9 cellular contexts compared by ENCODE assay signal in genomic region chr11:8963569-8964323, GRCh38. TPM values are rescaled to one million over a fixed set of nuclear protein-coding genes. Genes with fewer than 3 reads are reported as not detected.
A peak's percentile ranks its signal among the peaks of the same experiment; 100 is the strongest.
DNase-seq lines count a peak whose midpoint lies in the region; ATAC-seq and TF ChIP-seq lines count a peak whose summit lies in the region.
"Had no signal": no experiment of that assay in that cellular context is flagged by ENCODE, and none has a peak within 500 bp of the region (broad histone marks: within the 10 kb centered on the region; RNA-seq: fewer than 3 reads in every experiment).

No MANE protein-coding gene starts in this region.

- H3K27me3 ChIP-seq in dorsolateral prefrontal cortex = no peaks in the 10 kb centered on the region

- intact Hi-C loops in dorsolateral prefrontal cortex (cut with DNase I) = loop anchor here (5.0 to 10.0 kb wide), 4 partner anchors 171 to 421 kb away; partner anchors contain the start of genes IPO7 (in 1 of the 2), RPL27A (in 1 of the 2) and TRIM66 (in 1 of the 2)

- peak overlapping the region; percentile 56 to 97 (median 91) for H3K27ac ChIP-seq in dorsolateral prefrontal cortex

- peak; percentile 63 to 73 for DNase-seq in AML-193 (lab: John Stamatoyannopoulos, UW)
- DNase-seq in NCI-H446 treated with DMSO at 0.1 percent for 48 hours (lab: John Stamatoyannopoulos, UW) = peak; percentile 47
- DNase-seq in activated CD4-positive, alpha-beta T cell treated with anti-CD3 and anti-CD28 coated beads, Interleukin-2, amount 50 U/mL, for 48 hours = peak; percentile 80 to 87
- peak in 7 of 10 donors; percentile 69 to 87 (median 79) for DNase-seq in dorsolateral prefrontal cortex
- no peak for DNase-seq in memory B cell (ENCODE audit: low spot score in 2 of 2)
- DNase-seq in stimulated activated CD8-positive, alpha-beta memory T cell treated with anti-CD3 and anti-CD28 coated beads, Interleukin-15, amount 100 ng/mL, for 4 hours (ENCODE audit: low read depth in 2 of 2) = peak; percentile 58 to 59

- peak overlapping the region; percentile 96 for H3K4me3 Mint-ChIP-seq in memory B cell

- H3K27me3 Mint-ChIP-seq in memory B cell = no peaks in the 10 kb centered on the region

- no peak for TF ChIP-seq CTCF in dorsolateral prefrontal cortex (IDR thresholded peaks at IDR 0.05 in 54 of 56, conservative IDR thresholded peaks at IDR 0.05 in 2 of 56; ENCODE audit: low read depth in 1 of 56, partially characterized antibody in 56 of 56)

- peak overlapping the region; percentile 94 for H3K27ac Mint-ChIP-seq in memory B cell

- H3K36me3 Mint-ChIP-seq in memory B cell = peaks cover 4% of the 10 kb centered on the region

- H3K4me3 ChIP-seq in dorsolateral prefrontal cortex = peak overlapping the region; percentile 70 to 98 (median 91)

- H3K4me1 Mint-ChIP-seq in memory B cell = peaks cover 19% of the 10 kb centered on the region

- peak; percentile 59 for ATAC-seq in GM19043 (IDR thresholded peaks at IDR 0.05; ENCODE audit: low read depth, unreplicated experiment)
- peak; percentile 46 for ATAC-seq in HG03378 (IDR thresholded peaks at IDR 0.05; ENCODE audit: unreplicated experiment)
- ATAC-seq in memory B cell (ENCODE audit: low read depth) = peak; percentile 76

- H3K9me3 Mint-ChIP-seq in memory B cell = no peaks in the 10 kb centered on the region

RNA-seq across cellular contexts. Expression of gene TMEM9B, which starts 0.5 kb away (rescaled TPM):
- total RNA-seq in dorsolateral prefrontal cortex = 10 to 100 TPM; 33.7 to 59.4 (median 47.3) TPM

RNA-seq across cellular contexts. Expression of gene ASCL3, which starts 20.9 kb away (rescaled TPM):
- not detected for total RNA-seq in dorsolateral prefrontal cortex
- total RNA-seq: HT1080 had no signal

RNA-seq across cellular contexts. Expression of gene C11orf16, which starts 31.0 kb away (rescaled TPM):
- not detected for total RNA-seq in dorsolateral prefrontal cortex
- total RNA-seq: HT1080 had no signal

RNA-seq across cellular contexts. Expression of gene NRIP3, which starts 40.1 kb away (rescaled TPM):
- total RNA-seq in dorsolateral prefrontal cortex = 10 to 100 TPM; 10.8 to 77.6 (median 44.5) TPM

RNA-seq across cellular contexts. Expression of gene AKIP1, which starts 52.8 kb away (rescaled TPM):
- 10 to 100 TPM; 15.2 to 35.0 (median 22.7) TPM for total RNA-seq in dorsolateral prefrontal cortex

Comparison
In these comparisons a context has a peak if more than half of its experiments do, and no peak if none do; other contexts are left out.
1. DNase-seq: peak in AML-193 (2 of 2), NCI-H446 treated with DMSO at 0.1 percent for 48 hours (single experiment), activated CD4-positive, alpha-beta T cell treated with anti-CD3 and anti-CD28 coated beads, Interleukin-2, amount 50 U/mL, for 48 hours (2 of 2), dorsolateral prefrontal cortex (7 of 10) and stimulated activated CD8-positive, alpha-beta memory T cell treated with anti-CD3 and anti-CD28 coated beads, Interleukin-15, amount 100 ng/mL, for 4 hours (2 of 2); none in memory B cell (0 of 2).
2. Peak in every context shown above with its lines, with median percentiles within 50 percentile points of each other: ATAC-seq.